Comparison of ENCODE assay signal across 1 cellular context in the genomic region with DNA sequence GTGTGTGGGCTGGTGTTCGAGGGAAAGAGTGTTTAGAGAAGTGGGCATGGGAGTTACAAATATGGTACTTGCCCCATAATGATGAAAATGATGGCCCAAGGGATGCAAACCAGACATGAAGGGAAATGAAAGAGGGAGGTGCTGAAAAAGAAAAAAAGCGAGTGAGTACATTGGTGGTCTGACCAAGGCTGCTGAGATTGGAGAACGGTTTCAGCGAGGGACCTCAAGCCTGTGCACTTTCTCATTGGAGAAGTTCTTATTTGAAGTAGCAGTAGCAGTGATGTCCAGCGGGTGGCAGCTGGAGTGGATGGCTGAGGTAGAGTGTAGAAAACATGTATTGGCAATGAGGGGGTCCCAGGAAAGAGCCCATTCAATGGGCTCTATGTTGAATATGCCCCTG.
TF ChIP-seq lines count a peak whose summit lies in the region.

No MANE protein-coding gene starts in this region.

TF ChIP-seq in HepG2, 621 proteins besides CTCF, POLR2A, EP300 and RAD21 (continued from another document):
- TF ChIP-seq NR2F6 (IDR thresholded peaks at IDR 0.05): no peak
- TF ChIP-seq NR2F6 (CRISPR knock-in tag; IDR thresholded peaks at IDR 0.05): no peak
- no peak for TF ChIP-seq ZMYM4 (CRISPR knock-in tag; IDR thresholded peaks at IDR 0.05)
- TF ChIP-seq ZFP36 (IDR thresholded peaks at IDR 0.05; ENCODE audit: borderline replicate concordance, low read depth, low read length, partially characterized antibody): no peak
- TF ChIP-seq ZNF703 (CRISPR knock-in tag; IDR thresholded peaks at IDR 0.05; ENCODE audit: borderline replicate concordance): no peak
- TF ChIP-seq ZBTB10 (CRISPR knock-in tag; IDR thresholded peaks at IDR 0.05; ENCODE audit: borderline replicate concordance): no peak
- TF ChIP-seq ZMAT3 (CRISPR knock-in tag; conservative IDR thresholded peaks at IDR 0.05): no peak
- TF ChIP-seq JARID2 (CRISPR knock-in tag; IDR thresholded peaks at IDR 0.05; ENCODE audit: insufficient replicate concordance): no peak
- no peak for TF ChIP-seq IRF9 (CRISPR knock-in tag; IDR thresholded peaks at IDR 0.05; ENCODE audit: borderline replicate concordance)
- no peak for TF ChIP-seq NFIB (CRISPR knock-in tag; IDR thresholded peaks at IDR 0.05; ENCODE audit: borderline replicate concordance)
- TF ChIP-seq YEATS4 (CRISPR knock-in tag; IDR thresholded peaks at IDR 0.05; ENCODE audit: borderline replicate concordance): no peak
